29 cellular contexts compared by ENCODE assay signal in genomic region chr14:37343307-37344094, GRCh38.
DNase-seq lines count a peak whose midpoint lies in the region; ATAC-seq, FAIRE-seq and TF ChIP-seq lines count a peak whose summit lies in the region.
"Had no signal": no experiment of that assay in that cellular context is flagged by ENCODE, and none has a peak within 500 bp of the region (broad histone marks: within the 10 kb centered on the region; RNA-seq: fewer than 3 reads in every experiment).

No MANE protein-coding gene starts in this region.

- H4K20me1 ChIP-seq in IMR-90 (ENCODE audit: insufficient read depth, low read length): no peaks in the 10 kb centered on the region
- H4K20me1 ChIP-seq: BLaER1 had no signal

- no peak overlapping the region for H3K56ac ChIP-seq in IMR-90 (ENCODE audit: extremely low read depth, insufficient read depth, low read length)

- no peak overlapping the region for H3K18ac ChIP-seq in IMR-90 (ENCODE audit: low read depth, low read length)

- no peak overlapping the region; the same call in none of the 2 replicates for H3K4me2 ChIP-seq in IMR-90 (ENCODE audit: low read depth, low read length)
- H3K4me2 ChIP-seq: BLaER1 had no signal

- no peak overlapping the region for H2BK120ac ChIP-seq in IMR-90 (ENCODE audit: low read depth, low read length)

- in situ Hi-C loops in IMR-90 (cut with MboI; ENCODE audit: low sequenced_read_pairs): no loop called here

- FAIRE-seq in endometrium (lab: Jason Lieb, UNC) (peak; percentile 95), kidney (lab: Jason Lieb, UNC) (peak; percentile 38)
- FAIRE-seq: H54, keratinocyte had no signal

- H3K27ac ChIP-seq in IMR-90 (ENCODE audit: insufficient read depth, low read length): no peak overlapping the region
- H3K27ac ChIP-seq in kidney (ENCODE audit: low read depth in 2 of 2, low read length in 2 of 2): no peak overlapping the region
- H3K27ac ChIP-seq in stomach smooth muscle (ENCODE audit: low read length): no peak overlapping the region
- H3K27ac ChIP-seq: BLaER1, neutrophil, RWPE1, SK-N-MC, skin epidermis, upper lobe of right lung had no signal

- no peak; the same call in 1 of the 2 replicates for ATAC-seq in IMR-90 (ENCODE audit: low read depth)
- ATAC-seq in HG02840 (IDR thresholded peaks at IDR 0.05; ENCODE audit: low FRiP score, unreplicated experiment): no peak
- ATAC-seq: activated T-cell treated with anti-CD3 and anti-CD28 coated beads, Interleukin-2, amount 50 U/mL, for 4 hours; T-helper 17 cell; upper lobe of right lung had no signal

- no peak for TF ChIP-seq RAD21 in IMR-90 (IDR thresholded peaks at IDR 0.05; ENCODE audit: low read length)

- no peaks in the 10 kb centered on the region for H3K79me1 ChIP-seq in IMR-90 (ENCODE audit: low read depth in 1 of 2, low read length in 2 of 2)

- TF ChIP-seq CTCF in IMR-90 (conservative IDR thresholded peaks at IDR 0.05; ENCODE audit: low read depth, low read length) (no peak), kidney (IDR thresholded peaks at IDR 0.05; ENCODE audit: borderline replicate concordance, extremely low read depth, insufficient read depth) (no peak)

- H3K23ac ChIP-seq in IMR-90 (ENCODE audit: low read depth, low read length): no peak overlapping the region

- H2BK20ac ChIP-seq in IMR-90 (ENCODE audit: low read depth, low read length): no peak overlapping the region

- H4K91ac ChIP-seq in IMR-90 (ENCODE audit: insufficient read depth, low read depth, low read length): no peak overlapping the region

- no peak for TF ChIP-seq POLR2A in IMR-90 (IDR thresholded peaks at IDR 0.05; ENCODE audit: low read depth, low read length)

- no peak overlapping the region for H2AFZ ChIP-seq in IMR-90 (replicated peaks; ENCODE audit: low read length, poor library complexity)

- no peak overlapping the region for H3K14ac ChIP-seq in IMR-90 (replicated peaks; ENCODE audit: low read depth, low read length)

- no peak overlapping the region for H3K4ac ChIP-seq in IMR-90 (ENCODE audit: low read depth, low read length)

- no peak overlapping the region for H2AK5ac ChIP-seq in IMR-90 (ENCODE audit: low read depth, low read length)

- WGBS in IMR-90 (ENCODE audit: extremely low coverage in 2 of 2, insufficient read length in 1 of 2), 2 experiments: no CpG with 5 or more reads among the region's 3 CpGs

- H3K4me1 ChIP-seq in IMR-90 (ENCODE audit: control insufficient read depth, insufficient read depth, low read length): no peaks in the 10 kb centered on the region
- no peaks in the 10 kb centered on the region for H3K4me1 ChIP-seq in kidney (ENCODE audit: control insufficient read depth in 1 of 2, insufficient read depth in 1 of 2, low read depth in 1 of 2, low read length in 2 of 2)
- no peaks in the 10 kb centered on the region for H3K4me1 ChIP-seq in stomach smooth muscle (ENCODE audit: control insufficient read depth, insufficient read depth, low read length)
- H3K4me1 ChIP-seq: BLaER1, Caco-2, upper lobe of right lung had no signal

- dilution Hi-C loops in IMR-90 (cut with HindIII; ENCODE audit: low sequenced_read_pairs, unreplicated experiment): no loop called here

- H3K36me3 ChIP-seq in IMR-90 (ENCODE audit: control insufficient read depth, insufficient read depth, low read length) (no peaks in the 10 kb centered on the region), kidney (ENCODE audit: control insufficient read depth in 1 of 2, insufficient read depth in 2 of 2, low read length in 2 of 2) (no peaks in the 10 kb centered on the region), stomach smooth muscle (ENCODE audit: control insufficient read depth in 2 of 2, insufficient read depth in 2 of 2, low read length in 2 of 2) (no peaks in the 10 kb centered on the region)
- H3K36me3 ChIP-seq: BLaER1, neutrophil, upper lobe of right lung had no signal

- no peaks in the 10 kb centered on the region for H3K9me1 ChIP-seq in IMR-90 (ENCODE audit: insufficient read depth, low read length)

- DNase-seq in IMR-90 (peak; percentile 48), kidney (no peak), GM19238 (ENCODE audit: insufficient read length, low spot score) (no peak), NCI-H1930 (lab: John Stamatoyannopoulos, UW) (no peak), NCI-H510A (lab: John Stamatoyannopoulos, UW) (no peak)
- DNase-seq: activated CD4-positive, alpha-beta T cell treated with anti-CD3 and anti-CD28 coated beads, Interleukin-2, amount 10 ng/mL, durations not matched to agents 24 days and 14 days; activated naive CD4-positive, alpha-beta T cell treated with anti-CD3 and anti-CD28 coated beads for 36 hours; activated T-cell treated with anti-CD3 and anti-CD28 coated beads, Interleukin-2, amount 50 U/mL, for 4 hours; anterior cingulate cortex; Caco-2; DMS79 treated with DMSO at 0.1 percent for 48 hours; foreskin melanocyte; mammary epithelial cell; NCI-H1092 treated with DMSO at 0.1 percent for 48 hours; NCI-H187 treated with DMSO at 0.1 percent for 48 hours; NCI-H2227 treated with DMSO at 0.1 percent for 48 hours; stimulated activated CD4-positive, alpha-beta T cell treated with anti-CD3 and anti-CD28 coated beads, Interleukin-2, amount 100 ng/mL, for 24 hours; T-helper 17 cell; upper lobe of right lung had no signal

- H4K5ac ChIP-seq in IMR-90 (ENCODE audit: low read depth, low read length): no peak overlapping the region

- CTCF ChIA-PET in IMR-90 (lab: Yijun Ruan, JAX): no interaction called here

- no peak overlapping the region for H2BK15ac ChIP-seq in IMR-90 (ENCODE audit: low read depth, low read length)

- no peak overlapping the region for H4K8ac ChIP-seq in IMR-90 (ENCODE audit: low read depth in 2 of 2, low read length in 2 of 2)

- intact Hi-C loops in IMR-90 (cut with micrococcal nuclease): no loop called here
- intact Hi-C loops in kidney (cut with DNase I): no loop called here

- H3K9ac ChIP-seq in IMR-90 (ENCODE audit: low read depth, low read length) (no peak overlapping the region), kidney (ENCODE audit: low read length in 2 of 2) (no peak overlapping the region), stomach smooth muscle (ENCODE audit: low read length in 2 of 2) (no peak overlapping the region)
- H3K9ac ChIP-seq: BLaER1 had no signal

- H3K4me3 ChIP-seq in IMR-90 (ENCODE audit: insufficient read depth, low read depth, low read length): no peak overlapping the region
- no peak overlapping the region for H3K4me3 ChIP-seq in kidney (ENCODE audit: low read length in 2 of 2)
- H3K4me3 ChIP-seq in stomach smooth muscle (ENCODE audit: low read length in 2 of 2): peak overlapping the region; percentile 17 to 30
- H3K4me3 ChIP-seq: BLaER1, SK-N-MC, skin epidermis, upper lobe of right lung had no signal

- no peak overlapping the region for H2AK9ac ChIP-seq in IMR-90 (replicated peaks; ENCODE audit: low read depth, low read length, poor library complexity)

- H3K9me3 ChIP-seq in IMR-90 (ENCODE audit: control insufficient read depth, insufficient read depth, low read length) (no peaks in the 10 kb centered on the region), kidney (ENCODE audit: control insufficient read depth in 1 of 2, low read length in 2 of 2) (no peaks in the 10 kb centered on the region), stomach smooth muscle (ENCODE audit: control insufficient read depth in 2 of 2, low read length in 2 of 2) (no peaks in the 10 kb centered on the region)
- H3K9me3 ChIP-seq: BLaER1, neutrophil, upper lobe of right lung had no signal

- POLR2A ChIA-PET in IMR-90 (lab: Charles Lee; ENCODE audit: unreplicated experiment): no interaction called here

- H3K27me3 ChIP-seq in IMR-90 (ENCODE audit: control insufficient read depth, insufficient read depth, low read length): no peaks in the 10 kb centered on the region
- no peaks in the 10 kb centered on the region for H3K27me3 ChIP-seq in stomach smooth muscle (ENCODE audit: control insufficient read depth in 1 of 2, insufficient read depth in 2 of 2, low read length in 2 of 2)
- H3K27me3 ChIP-seq: BLaER1, neutrophil, upper lobe of right lung had no signal

- no TSS peak for BruUV-seq in IMR-90 (replicated peaks; lab: Mats Ljungman, UMichigan)

- H2BK5ac ChIP-seq in IMR-90 (ENCODE audit: low read depth, low read length, poor library complexity, severe bottlenecking): no peak overlapping the region

TF ChIP-seq in IMR-90, 13 proteins besides CTCF, POLR2A, EP300 and RAD21:
- TF ChIP-seq MAZ (IDR thresholded peaks at IDR 0.05; ENCODE audit: borderline replicate concordance, low read depth, low read length): no peak
- TF ChIP-seq MAFK (IDR thresholded peaks at IDR 0.05; ENCODE audit: low read depth, low read length): no peak
- no peak for TF ChIP-seq SMC3 (IDR thresholded peaks at IDR 0.05; ENCODE audit: low read depth, low read length)
- TF ChIP-seq USF2 (IDR thresholded peaks at IDR 0.05; ENCODE audit: low read depth, low read length): no peak
- no peak for TF ChIP-seq NFE2L2 (IDR thresholded peaks at IDR 0.05; ENCODE audit: low read depth, low read length)
- TF ChIP-seq CEBPB (IDR thresholded peaks at IDR 0.05; ENCODE audit: low read depth, low read length): no peak
- TF ChIP-seq MXI1 (IDR thresholded peaks at IDR 0.05; ENCODE audit: borderline replicate concordance, low read depth, low read length): no peak
- TF ChIP-seq FOS (IDR thresholded peaks at IDR 0.05; ENCODE audit: low read depth, low read length): no peak
- no peak for TF ChIP-seq RCOR1 (IDR thresholded peaks at IDR 0.05; ENCODE audit: insufficient replicate concordance, low read length)
- TF ChIP-seq CHD1 (IDR thresholded peaks at IDR 0.05; ENCODE audit: low read depth, low read length): no peak
- no peak for TF ChIP-seq RFX5 (IDR thresholded peaks at IDR 0.05; ENCODE audit: low read depth, low read length)
- TF ChIP-seq ELK1 (IDR thresholded peaks at IDR 0.05; ENCODE audit: borderline replicate concordance, low read depth, low read length): no peak
- no peak for TF ChIP-seq BHLHE40 (IDR thresholded peaks at IDR 0.05; ENCODE audit: low read depth, low read length)

Comparison
In these comparisons a context has a peak if more than half of its experiments do, and no peak if none do; other contexts are left out.
1. H3K4me3 ChIP-seq: peak in stomach smooth muscle (2 of 2); none in IMR-90 (single experiment) and kidney (0 of 2).